ENCODE assay signal across 20 cellular contexts in genomic region chr1:3811595-3811911, GRCh38. TPM values are rescaled to one million over a fixed set of nuclear protein-coding genes. Genes with fewer than 3 reads are reported as not detected.
"Had no signal": no experiment of that assay in that cellular context is flagged by ENCODE, and none has a peak within 500 bp of the region (broad histone marks: within the 10 kb centered on the region; RNA-seq: fewer than 3 reads in every experiment).

No MANE protein-coding gene starts in this region.

- H3K27me3 ChIP-seq: colonic mucosa, neutrophil, transverse colon, vagina had no signal

- H3K4me1 Mint-ChIP-seq: activated CD4-positive, alpha-beta T cell treated with anti-CD3 and anti-CD28 coated beads for 36 hours; activated naive CD4-positive, alpha-beta T cell treated with anti-CD3 and anti-CD28 coated beads, Interleukin-2, amount 50 U/mL, for 24 hours; naive thymus-derived CD4-positive, alpha-beta T cell; T-helper 17 cell had no signal

- H3K4me3 ChIP-seq: colonic mucosa, esophagus muscularis mucosa, transverse colon, vagina had no signal

- H3K4me1 ChIP-seq: colonic mucosa, esophagus muscularis mucosa, transverse colon, vagina had no signal

- H3K9me3 ChIP-seq: colonic mucosa, esophagus muscularis mucosa, neutrophil, transverse colon, vagina had no signal

- H3K36me3 ChIP-seq: colonic mucosa had no signal

- DNase-seq: activated CD4-positive, alpha-beta memory T cell treated with anti-CD3 and anti-CD28 coated beads for 36 hours; activated CD4-positive, alpha-beta T cell treated with anti-CD3 and anti-CD28 coated beads for 36 hours; activated effector memory CD4-positive, alpha-beta T cell treated with Interleukin-2 at 50 U/mL for 16 hours; activated T-cell treated with anti-CD3 and anti-CD28 coated beads, Interleukin-2, amount 50 U/mL, for 24 hours; caudate nucleus; colonic mucosa; hippocampal formation; naive thymus-derived CD4-positive, alpha-beta T cell; stimulated activated CD4-positive, alpha-beta T cell treated with anti-CD3 and anti-CD28 coated beads, Interleukin-4, amount 100 ng/mL, for 1 hour; stimulated activated naive CD8-positive, alpha-beta T cell treated with anti-CD3 and anti-CD28 coated beads, Interleukin-15, Interleukin-2, amounts not matched to agents 100 U/mL and 50 U/mL, for 24 hours; T-helper 17 cell; transverse colon had no signal

- H3K4me3 Mint-ChIP-seq: activated CD4-positive, alpha-beta memory T cell treated with anti-CD3 and anti-CD28 coated beads for 36 hours; activated CD4-positive, alpha-beta T cell treated with anti-CD3 and anti-CD28 coated beads for 36 hours; activated naive CD4-positive, alpha-beta T cell treated with anti-CD3 and anti-CD28 coated beads, Interleukin-2, amount 50 U/mL, for 24 hours; activated T-cell treated with anti-CD3 and anti-CD28 coated beads, Interleukin-2, amount 50 U/mL, for 24 hours; naive thymus-derived CD4-positive, alpha-beta T cell; T-helper 17 cell had no signal

- H3K27ac Mint-ChIP-seq: activated CD4-positive, alpha-beta memory T cell treated with anti-CD3 and anti-CD28 coated beads for 36 hours; activated CD4-positive, alpha-beta T cell treated with anti-CD3 and anti-CD28 coated beads for 36 hours; activated naive CD4-positive, alpha-beta T cell treated with anti-CD3 and anti-CD28 coated beads, Interleukin-2, amount 50 U/mL, for 24 hours; activated T-cell treated with anti-CD3 and anti-CD28 coated beads, Interleukin-2, amount 50 U/mL, for 24 hours; naive thymus-derived CD4-positive, alpha-beta T cell; T-helper 17 cell had no signal

- H3K9me3 Mint-ChIP-seq: activated naive CD4-positive, alpha-beta T cell treated with anti-CD3 and anti-CD28 coated beads, Interleukin-2, amount 50 U/mL, for 24 hours; activated T-cell treated with anti-CD3 and anti-CD28 coated beads, Interleukin-2, amount 50 U/mL, for 24 hours had no signal

- ATAC-seq: activated CD4-positive, alpha-beta T cell treated with anti-CD3 and anti-CD28 coated beads for 36 hours; naive thymus-derived CD4-positive, alpha-beta T cell; stimulated activated naive CD8-positive, alpha-beta T cell treated with anti-CD3 and anti-CD28 coated beads, Interleukin-15, Interleukin-2, amounts not matched to agents 100 U/mL and 50 U/mL, for 24 hours; T-helper 17 cell had no signal

- H3K27ac ChIP-seq: colonic mucosa, esophagus muscularis mucosa, neutrophil, transverse colon, vagina had no signal

- H3K27me3 Mint-ChIP-seq: activated CD4-positive, alpha-beta memory T cell treated with anti-CD3 and anti-CD28 coated beads for 36 hours; activated CD4-positive, alpha-beta T cell treated with anti-CD3 and anti-CD28 coated beads for 36 hours; activated T-cell treated with anti-CD3 and anti-CD28 coated beads, Interleukin-2, amount 50 U/mL, for 24 hours; T-helper 17 cell had no signal

RNA-seq across cellular contexts. Expression of gene SMIM1, which starts 39.0 kb away (rescaled TPM):
- total RNA-seq: transverse colon, vagina had no signal

RNA-seq across cellular contexts. Expression of gene CCDC27, which starts 59.3 kb away (rescaled TPM):
- total RNA-seq: activated CD4-positive, alpha-beta memory T cell treated with anti-CD3 and anti-CD28 coated beads for 36 hours; activated CD4-positive, alpha-beta T cell treated with anti-CD3 and anti-CD28 coated beads for 36 hours; colonic mucosa; esophagus muscularis mucosa; left lobe of liver; lung microvascular endothelial cell; mononuclear cell; naive thymus-derived CD4-positive, alpha-beta T cell; skeletal muscle tissue; T-helper 17 cell; transverse colon; vagina had no signal
